In the genomic region with DNA sequence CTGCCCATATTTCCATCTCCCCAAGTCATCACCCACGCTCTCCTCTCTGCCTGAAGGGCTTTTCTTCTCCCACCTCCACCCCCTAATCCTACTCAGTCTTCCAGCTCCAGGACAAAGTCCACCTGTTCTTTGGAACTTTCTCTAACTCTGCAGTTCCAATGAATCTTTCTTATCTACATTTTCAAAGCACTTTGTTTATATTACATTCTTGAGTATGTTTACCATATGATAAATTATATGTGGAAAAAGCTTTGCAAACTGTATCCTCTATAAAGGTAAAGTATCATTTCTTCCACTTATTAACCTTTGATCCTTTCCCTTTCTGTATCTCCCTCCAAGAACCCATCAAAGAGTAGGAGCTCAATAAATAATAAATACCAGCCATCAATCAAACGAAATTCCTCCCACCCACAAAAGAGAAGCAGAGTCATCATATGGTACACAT, we compare ENCODE assay signal across 26 cellular contexts. TPM values are rescaled to one million over a fixed set of nuclear protein-coding genes. Genes with fewer than 3 reads are reported as not detected.
DNase-seq lines count a peak whose midpoint lies in the region; ATAC-seq, FAIRE-seq and TF ChIP-seq lines count a peak whose summit lies in the region.
"Had no signal": no experiment of that assay in that cellular context is flagged by ENCODE, and none has a peak within 500 bp of the region (broad histone marks: within the 10 kb centered on the region; RNA-seq: fewer than 3 reads in every experiment).

No MANE protein-coding gene starts in this region.

- H3K4me1 Mint-ChIP-seq in CD8-positive, alpha-beta T cell (ENCODE audit: low read depth): peaks cover 9% of the 10 kb centered on the region
- H3K4me1 Mint-ChIP-seq in endothelial cell (ENCODE audit: unreplicated experiment): no peaks in the 10 kb centered on the region
- H3K4me1 Mint-ChIP-seq in stimulated activated naive CD8-positive, alpha-beta T cell treated with anti-CD3 and anti-CD28 coated beads, Interleukin-15, amount 100 ng/mL, for 72 hours: peaks cover 10% of the 10 kb centered on the region
- H3K4me1 Mint-ChIP-seq: GM23338; stimulated activated memory B cell treated with anti-CD40 and anti-IgM and Interleukin-4, amounts not matched to agents 10 μg/mL and 1 μg/mL and 100 μg/mL, for 72 hours had no signal

- intact Hi-C loops in CD8-positive, alpha-beta T cell (cut with DNase I, micrococcal nuclease): no loop called here
- intact Hi-C loops in pancreas (cut with DNase I): no loop called here
- intact Hi-C loops in right cardiac atrium (cut with DNase I): no loop called here

- H3K27me3 Mint-ChIP-seq in CD8-positive, alpha-beta T cell (ENCODE audit: low read depth): no peaks in the 10 kb centered on the region
- H3K27me3 Mint-ChIP-seq in endothelial cell (ENCODE audit: unreplicated experiment): no peaks in the 10 kb centered on the region
- H3K27me3 Mint-ChIP-seq in stimulated activated naive CD8-positive, alpha-beta T cell treated with anti-CD3 and anti-CD28 coated beads, Interleukin-15, amount 100 ng/mL, for 72 hours: no peaks in the 10 kb centered on the region
- H3K27me3 Mint-ChIP-seq: activated CD8-positive, alpha-beta T cell treated with anti-CD3 and anti-CD28 coated beads for 36 hours; naive B cell; stimulated activated memory B cell treated with anti-CD40 and anti-IgM and Interleukin-4, amounts not matched to agents 10 μg/mL and 1 μg/mL and 100 μg/mL, for 72 hours had no signal

- peaks cover 67% of the 10 kb centered on the region for H3K36me3 Mint-ChIP-seq in CD8-positive, alpha-beta T cell
- H3K36me3 Mint-ChIP-seq in endothelial cell (ENCODE audit: low read depth, unreplicated experiment): peaks cover 18% of the 10 kb centered on the region

- DNase-seq in CD8-positive, alpha-beta T cell: no peak
- DNase-seq in HuH-7 (ENCODE audit: low spot score) (peak; percentile 39), endothelial cell (ENCODE audit: low spot score) (no peak), pancreas (peak in 1 of 6 donors; percentile 15), right cardiac atrium (no peak)
- no peak for DNase-seq in stimulated activated naive CD8-positive, alpha-beta T cell treated with anti-CD3 and anti-CD28 coated beads, Interleukin-15, amount 100 ng/mL, for 72 hours
- DNase-seq: activated CD8-positive, alpha-beta T cell treated with anti-CD3 and anti-CD28 coated beads for 36 hours; activated naive CD4-positive, alpha-beta T cell treated with Interleukin-2 at 50 U/mL for 16 hours; aorta; central memory CD4-positive, alpha-beta T cell; DMS 273 treated with DMSO at 0.1 percent for 48 hours; heart left ventricle; KG1; left cardiac atrium; mesenchymal stem cell; naive B cell; NCI-H1436 treated with DMSO at 0.1 percent for 48 hours; NCI-H510A treated with DMSO at 0.1 percent for 48 hours; PC-9; retina; Right ventricle myocardium superior had no signal

- WGBS in pancreas, 2 donors: 29 to 34% methylated on average over 2 of the region's 2 CpGs
- WGBS in right cardiac atrium: 82% methylated on average over 2 of the region's 2 CpGs

- H3K27ac Mint-ChIP-seq in CD8-positive, alpha-beta T cell: peak overlapping the region; percentile 42
- no peak overlapping the region for H3K27ac Mint-ChIP-seq in endothelial cell (ENCODE audit: unreplicated experiment)
- H3K27ac Mint-ChIP-seq in stimulated activated naive CD8-positive, alpha-beta T cell treated with anti-CD3 and anti-CD28 coated beads, Interleukin-15, amount 100 ng/mL, for 72 hours: no peak overlapping the region
- H3K27ac Mint-ChIP-seq: activated CD8-positive, alpha-beta T cell treated with anti-CD3 and anti-CD28 coated beads for 36 hours; GM23338; stimulated activated memory B cell treated with anti-CD40 and anti-IgM and Interleukin-4, amounts not matched to agents 10 μg/mL and 1 μg/mL and 100 μg/mL, for 72 hours had no signal

- FAIRE-seq in pancreas (lab: Jason Lieb, UNC): no peak

- H3K9me3 ChIP-seq in CD8-positive, alpha-beta T cell (ENCODE audit: low read length): no peaks in the 10 kb centered on the region
- H3K9me3 ChIP-seq in pancreas (no peaks in the 10 kb centered on the region), right cardiac atrium (ENCODE audit: control insufficient read depth, low read length) (no peaks in the 10 kb centered on the region)
- H3K9me3 ChIP-seq: heart left ventricle had no signal

- no peaks in the 10 kb centered on the region for H3K27me3 ChIP-seq in CD8-positive, alpha-beta T cell (ENCODE audit: insufficient read depth, low read length)
- H3K27me3 ChIP-seq in pancreas: no peaks in the 10 kb centered on the region
- H3K27me3 ChIP-seq in right cardiac atrium (ENCODE audit: control insufficient read depth, insufficient read depth): no peaks in the 10 kb centered on the region
- H3K27me3 ChIP-seq: heart left ventricle had no signal

- no peaks in the 10 kb centered on the region for H3K4me1 ChIP-seq in CD8-positive, alpha-beta T cell (ENCODE audit: insufficient read depth, low read length)
- peaks cover 9 to 14% (median 13%) of the 10 kb centered on the region in 3 donors for H3K4me1 ChIP-seq in pancreas
- H3K4me1 ChIP-seq in right cardiac atrium (ENCODE audit: control insufficient read depth, insufficient read depth, low read length): no peaks in the 10 kb centered on the region
- H3K4me1 ChIP-seq: heart left ventricle had no signal

- no peak overlapping the region for H3K4me3 Mint-ChIP-seq in CD8-positive, alpha-beta T cell
- peak overlapping the region; percentile 14 for H3K4me3 Mint-ChIP-seq in endothelial cell (ENCODE audit: unreplicated experiment)
- no peak overlapping the region for H3K4me3 Mint-ChIP-seq in stimulated activated naive CD8-positive, alpha-beta T cell treated with anti-CD3 and anti-CD28 coated beads, Interleukin-15, amount 100 ng/mL, for 72 hours
- H3K4me3 Mint-ChIP-seq: activated CD8-positive, alpha-beta T cell treated with anti-CD3 and anti-CD28 coated beads for 36 hours; GM23338; naive B cell; stimulated activated memory B cell treated with anti-CD40 and anti-IgM and Interleukin-4, amounts not matched to agents 10 μg/mL and 1 μg/mL and 100 μg/mL, for 72 hours had no signal

- ATAC-seq in CD8-positive, alpha-beta T cell: no peak
- ATAC-seq in pancreas: peak in 3 of 4 donors; percentile 65 to 86 (median 66)
- ATAC-seq in GM18858 (IDR thresholded peaks at IDR 0.05; ENCODE audit: unreplicated experiment): no peak
- ATAC-seq in right cardiac atrium: no peak
- ATAC-seq in stimulated activated naive CD8-positive, alpha-beta T cell treated with anti-CD3 and anti-CD28 coated beads, Interleukin-15, amount 100 ng/mL, for 72 hours: no peak
- ATAC-seq: activated CD4-positive, CD25-positive, alpha-beta regulatory T cell treated with anti-CD3 and anti-CD28 coated beads, Interleukin-2, amount 50 U/mL, for 24 hours; activated CD8-positive, alpha-beta T cell treated with anti-CD3 and anti-CD28 coated beads for 36 hours; GM23338; heart left ventricle; left cardiac atrium; stimulated activated memory B cell treated with anti-CD40 and anti-IgM and Interleukin-4, amounts not matched to agents 10 μg/mL and 1 μg/mL and 100 μg/mL, for 72 hours had no signal

- H3K4me3 ChIP-seq in CD8-positive, alpha-beta T cell (ENCODE audit: low read depth, low read length): no peak overlapping the region
- H3K4me3 ChIP-seq in pancreas: no peak overlapping the region
- H3K4me3 ChIP-seq in right cardiac atrium (ENCODE audit: low read length): no peak overlapping the region
- H3K4me3 ChIP-seq: GM23338, heart left ventricle, PC-9 had no signal

- no peak for TF ChIP-seq CTCF in CD8-positive, alpha-beta T cell (IDR thresholded peaks at IDR 0.05)
- TF ChIP-seq CTCF in endothelial cell (IDR thresholded peaks at IDR 0.05; ENCODE audit: unreplicated experiment) (no peak), pancreas (IDR thresholded peaks at IDR 0.05) (no peak)

- peaks cover 4% of the 10 kb centered on the region for H3K36me3 ChIP-seq in CD8-positive, alpha-beta T cell (ENCODE audit: insufficient read depth, low read length)
- no peaks in the 10 kb centered on the region for H3K36me3 ChIP-seq in pancreas

- no peaks in the 10 kb centered on the region for H3K9me3 Mint-ChIP-seq in CD8-positive, alpha-beta T cell
- H3K9me3 Mint-ChIP-seq in endothelial cell (ENCODE audit: unreplicated experiment): no peaks in the 10 kb centered on the region
- no peaks in the 10 kb centered on the region for H3K9me3 Mint-ChIP-seq in stimulated activated naive CD8-positive, alpha-beta T cell treated with anti-CD3 and anti-CD28 coated beads, Interleukin-15, amount 100 ng/mL, for 72 hours
- H3K9me3 Mint-ChIP-seq: activated CD8-positive, alpha-beta T cell treated with anti-CD3 and anti-CD28 coated beads for 36 hours; GM23338; naive B cell; stimulated activated memory B cell treated with anti-CD40 and anti-IgM and Interleukin-4, amounts not matched to agents 10 μg/mL and 1 μg/mL and 100 μg/mL, for 72 hours had no signal

- no peak overlapping the region for H3K27ac ChIP-seq in CD8-positive, alpha-beta T cell (ENCODE audit: low read depth, low read length)
- H3K27ac ChIP-seq in pancreas (no peak overlapping the region), right cardiac atrium (ENCODE audit: low read length) (no peak overlapping the region)
- H3K27ac ChIP-seq: C4-2B, heart left ventricle, PC-9 had no signal

- POLR2A ChIA-PET in CD8-positive, alpha-beta T cell (lab: Charles Lee): interaction anchor here (0.8 kb wide), 1 partner anchor 34 kb away, joined by 3 read pairs; no protein-coding TSS in a partner anchor

- CTCF ChIA-PET in CD8-positive, alpha-beta T cell (lab: Charles Lee): no interaction called here

RNA-seq across cellular contexts. Expression of gene TTC13, which starts 39.7 kb away (rescaled TPM):
- total RNA-seq in CD8-positive, alpha-beta T cell: 10 to 100 TPM; 15.2 to 19.3 TPM
- total RNA-seq in endothelial cell (ENCODE audit: unreplicated experiment): 62.5 TPM
- total RNA-seq in pancreas: 10 to 100 TPM in 1 of 6 donors, 1 to 10 TPM in 5; 5.3 to 11.9 (median 8.2) TPM
- 10 to 100 TPM in 1 of 2 donors, 1 to 10 TPM in 1; 8.6 to 17.0 TPM for polyA plus RNA-seq in pancreas
- 1 to 10 TPM; 6.5 to 8.6 (median 7.5) TPM for total RNA-seq in right cardiac atrium
- polyA plus RNA-seq in right cardiac atrium: 4.5 TPM

RNA-seq across cellular contexts. Expression of gene ARV1, which starts 39.9 kb away (rescaled TPM):
- 1 to 10 TPM; 1.4 to 1.5 TPM for total RNA-seq in CD8-positive, alpha-beta T cell
- 8.3 TPM for total RNA-seq in endothelial cell (ENCODE audit: unreplicated experiment)
- total RNA-seq in pancreas: 10 to 100 TPM in 1 of 6 donors, 1 to 10 TPM in 5; 7.4 to 11.0 (median 8.9) TPM
- 10 to 100 TPM; 17.8 to 20.1 TPM for polyA plus RNA-seq in pancreas
- total RNA-seq in right cardiac atrium: 10 to 100 TPM; 25.2 to 29.2 (median 27.6) TPM
- 48.5 TPM for polyA plus RNA-seq in right cardiac atrium

Comparison
In these comparisons a context has a peak if more than half of its experiments do, and no peak if none do; other contexts are left out.
1. ATAC-seq: peak in pancreas (3 of 4); none in CD8-positive, alpha-beta T cell (single experiment), GM18858 (single experiment), right cardiac atrium (0 of 2) and stimulated activated naive CD8-positive, alpha-beta T cell treated with anti-CD3 and anti-CD28 coated beads, Interleukin-15, amount 100 ng/mL, for 72 hours (single experiment).